In the genomic region with DNA sequence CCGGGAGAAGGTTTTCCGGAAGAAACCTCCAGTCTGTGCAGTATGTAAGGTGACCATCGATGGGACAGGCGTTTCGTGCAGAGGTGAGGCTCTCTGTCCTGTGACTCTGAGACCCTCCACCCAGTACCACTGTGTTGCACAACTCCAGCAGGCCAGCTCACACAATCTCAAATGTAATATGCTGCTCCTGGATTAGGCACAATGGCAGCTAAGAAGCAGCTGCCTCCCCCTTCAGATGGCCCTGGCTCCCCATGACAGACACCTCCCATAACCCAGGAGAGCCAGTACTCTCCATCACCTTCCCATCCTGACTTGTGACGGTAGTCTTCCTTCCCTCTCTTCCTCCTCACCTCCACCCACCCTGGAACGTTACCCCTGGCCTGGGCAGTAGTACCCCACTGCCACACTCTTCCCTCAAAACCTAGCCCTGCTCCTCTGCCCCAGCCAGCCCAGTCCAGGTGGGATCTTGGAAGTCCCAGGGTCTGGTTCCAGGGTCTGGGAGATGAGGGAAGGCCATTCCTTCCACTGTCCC, we compare ENCODE assay signal across 9 cellular contexts. TPM values are rescaled to one million over a fixed set of nuclear protein-coding genes. Genes with fewer than 3 reads are reported as not detected.
DNase-seq lines count a peak whose midpoint lies in the region; ATAC-seq and TF ChIP-seq lines count a peak whose summit lies in the region.
"Had no signal": no experiment of that assay in that cellular context is flagged by ENCODE, and none has a peak within 500 bp of the region (broad histone marks: within the 10 kb centered on the region; RNA-seq: fewer than 3 reads in every experiment).

No MANE protein-coding gene starts in this region.

- H3K9me3 ChIP-seq in endodermal cell (ENCODE audit: control insufficient read depth, low read length) (no peaks in the 10 kb centered on the region), muscle layer of duodenum (ENCODE audit: control insufficient read depth in 1 of 2, low read length in 2 of 2) (no peaks in the 10 kb centered on the region), upper lobe of left lung (no peaks in the 10 kb centered on the region)
- H3K9me3 ChIP-seq: mucosa of descending colon had no signal

- H3K4me3 ChIP-seq in endodermal cell (ENCODE audit: low read length), result peak overlapping the region; percentile 80
- peak overlapping the region; percentile 61 to 76 for H3K4me3 ChIP-seq in muscle layer of duodenum (ENCODE audit: low read depth in 1 of 2, low read length in 2 of 2)
- H3K4me3 ChIP-seq in upper lobe of left lung, result peak overlapping the region; percentile 12 to 74 (median 67)
- H3K4me3 ChIP-seq: mucosa of descending colon had no signal

- H3K36me3 ChIP-seq in endodermal cell (ENCODE audit: control insufficient read depth, insufficient read depth, low read length) (peaks cover 20% of the 10 kb centered on the region), muscle layer of duodenum (ENCODE audit: control insufficient read depth in 1 of 2, insufficient read depth in 2 of 2, low read length in 2 of 2) (peaks cover 3 to 4% of the 10 kb centered on the region in 2 donors), upper lobe of left lung (peaks cover 3 to 32% (median 15%) of the 10 kb centered on the region in 4 donors)

- H3K27ac ChIP-seq in RWPE1 (peak overlapping the region; percentile 99), endodermal cell (ENCODE audit: low read depth, low read length) (no peak overlapping the region), muscle layer of duodenum (ENCODE audit: low read length) (peak overlapping the region; percentile 95), upper lobe of left lung (peak overlapping the region; percentile 97 to 99 (median 98))

- H3K27me3 ChIP-seq in endodermal cell (ENCODE audit: control insufficient read depth, insufficient read depth, low read length, poor library complexity, severe bottlenecking) (no peaks in the 10 kb centered on the region), muscle layer of duodenum (ENCODE audit: low read depth, low read length) (no peaks in the 10 kb centered on the region), upper lobe of left lung (no peaks in the 10 kb centered on the region)

- TF ChIP-seq CTCF in RWPE1 (conservative IDR thresholded peaks at IDR 0.05; ENCODE audit: low read depth) (no peak), endodermal cell (conservative IDR thresholded peaks at IDR 0.05) (no peak), upper lobe of left lung (IDR thresholded peaks at IDR 0.05) (no peak)

- H3K27me3 Mint-ChIP-seq in endodermal cell (ENCODE audit: insufficient read depth), result peaks cover 5% of the 10 kb centered on the region

- no peak overlapping the region for H3K9ac ChIP-seq in endodermal cell (ENCODE audit: extremely low read depth, low read length, poor library complexity, severe bottlenecking)

- ATAC-seq in upper lobe of left lung (ENCODE audit: low FRiP score in 2 of 2), result no peak
- no peak for ATAC-seq in HG03280 (IDR thresholded peaks at IDR 0.05; ENCODE audit: unreplicated experiment)

- TF ChIP-seq POLR2A in upper lobe of left lung (IDR thresholded peaks at IDR 0.05), result no peak

- peaks cover 5% of the 10 kb centered on the region for H3K36me3 Mint-ChIP-seq in endodermal cell (ENCODE audit: low read depth)

- no peak for DNase-seq in RWPE1 (ENCODE audit: low spot score)
- DNase-seq in endodermal cell, result peak; percentile 50
- DNase-seq in upper lobe of left lung, result no peak
- DNase-seq in amygdala (lab: John Stamatoyannopoulos, UW), result no peak
- no peak for DNase-seq in COLO668 (lab: John Stamatoyannopoulos, UW; ENCODE audit: unreplicated experiment)
- DNase-seq: activated T-cell treated with anti-CD3 and anti-CD28 coated beads, Interleukin-2, amount 50 U/mL, for 48 hours had no signal

- H3K4me1 Mint-ChIP-seq in endodermal cell, result peaks cover 44% of the 10 kb centered on the region

- peaks cover 32% of the 10 kb centered on the region for H3K4me1 ChIP-seq in endodermal cell (ENCODE audit: control insufficient read depth, insufficient read depth, low read length)
- peaks cover 38 to 70% of the 10 kb centered on the region in 2 donors for H3K4me1 ChIP-seq in muscle layer of duodenum (ENCODE audit: control insufficient read depth in 1 of 2, insufficient read depth in 2 of 2, low read length in 2 of 2)
- peaks cover 48 to 73% (median 66%) of the 10 kb centered on the region in 4 donors for H3K4me1 ChIP-seq in upper lobe of left lung

- H3K9me3 Mint-ChIP-seq in endodermal cell, result no peaks in the 10 kb centered on the region

- no peak overlapping the region for H3K27ac Mint-ChIP-seq in endodermal cell

- CTCF ChIA-PET in RWPE1 (lab: Yijun Ruan, JAX), result no interaction called here

- 96 to 97% methylated on average over 5 to 7 of the region's 7 CpGs for WGBS in endodermal cell (ENCODE audit: insufficient coverage in 1 of 2, insufficient read length in 1 of 2), 2 experiments
- WGBS in upper lobe of left lung, 2 donors, result 46 to 49% methylated on average over 5 to 7 of the region's 7 CpGs

- POLR2A ChIA-PET in RWPE1 (lab: Yijun Ruan, JAX; ENCODE audit: low non-redundant PET), result no interaction called here

- no peak overlapping the region for H3K4me3 Mint-ChIP-seq in endodermal cell

- no peak for TF ChIP-seq EP300 in upper lobe of left lung (IDR thresholded peaks at IDR 0.05)

RNA-seq across cellular contexts. Expression of a gene that starts 2.1 kb away (rescaled TPM):
- total RNA-seq in endodermal cell, result 10 to 100 TPM; 10.2 to 12.6 TPM
- 9.5 TPM for polyA plus RNA-seq in endodermal cell (2013, experiment 1 of 2)
- 9.6 TPM for polyA plus RNA-seq in endodermal cell (2013, experiment 2 of 2)
- total RNA-seq in upper lobe of left lung, result 100 to 1,000 TPM in 5 of 6 donors, 10 to 100 TPM in 1; 99.1 to 703 (median 197) TPM

RNA-seq across cellular contexts. Expression of a gene that starts 27.2 kb away (rescaled TPM):
- total RNA-seq in endodermal cell (10 to 100 TPM; 13.0 to 18.4 TPM), upper lobe of left lung (10 to 100 TPM; 34.8 to 53.3 (median 46.7) TPM)
- polyA plus RNA-seq in endodermal cell (2013, experiment 1 of 2), result 6.8 TPM
- 7.2 TPM for polyA plus RNA-seq in endodermal cell (2013, experiment 2 of 2)

RNA-seq across cellular contexts. Expression of a gene that starts 45.5 kb away (rescaled TPM):
- total RNA-seq in endodermal cell (10 to 100 TPM; 21.7 to 48.4 TPM), upper lobe of left lung (100 to 1,000 TPM in 1 of 6 donors, 10 to 100 TPM in 5; 12.6 to 112 (median 48.9) TPM)
- 13.5 TPM for polyA plus RNA-seq in endodermal cell (2013, experiment 1 of 2)
- polyA plus RNA-seq in endodermal cell (2013, experiment 2 of 2), result 23.1 TPM

RNA-seq across cellular contexts. Expression of a gene that starts 45.7 kb away (rescaled TPM):
- 100 to 1,000 TPM; 596 to 655 TPM for total RNA-seq in endodermal cell
- 388 TPM for polyA plus RNA-seq in endodermal cell (2013, experiment 1 of 2)
- polyA plus RNA-seq in endodermal cell (2013, experiment 2 of 2), result 341 TPM
- total RNA-seq in upper lobe of left lung, result 100 to 1,000 TPM; 222 to 451 (median 363) TPM

RNA-seq across cellular contexts. Expression of a gene that starts 51.3 kb away (rescaled TPM):
- total RNA-seq in endodermal cell (under 1 TPM; 0.46 to 0.71 TPM), upper lobe of left lung (1 to 10 TPM in 1 of 6 donors, under 1 TPM in 2, not detected in 3; 0.11 to 3.1 (median 0.13) TPM)
- polyA plus RNA-seq in endodermal cell (2013, experiment 1 of 2), result 0.28 TPM
- polyA plus RNA-seq in endodermal cell (2013, experiment 2 of 2), result 0.21 TPM

Comparison
In these comparisons a context has a peak if more than half of its experiments do, and no peak if none do; other contexts are left out.
1. RNA of a gene that starts 2.1 kb away (total RNA-seq): 99.1 to 703 TPM in upper lobe of left lung; 10.2 to 12.6 TPM in endodermal cell; every median in the first group is over 4 times any median in the second.
2. Peak in every context shown above with its lines, with median percentiles within 50 percentile points of each other: H3K4me3 ChIP-seq.